Comparison of ENCODE assay signal across 33 cellular contexts in the genomic region with DNA sequence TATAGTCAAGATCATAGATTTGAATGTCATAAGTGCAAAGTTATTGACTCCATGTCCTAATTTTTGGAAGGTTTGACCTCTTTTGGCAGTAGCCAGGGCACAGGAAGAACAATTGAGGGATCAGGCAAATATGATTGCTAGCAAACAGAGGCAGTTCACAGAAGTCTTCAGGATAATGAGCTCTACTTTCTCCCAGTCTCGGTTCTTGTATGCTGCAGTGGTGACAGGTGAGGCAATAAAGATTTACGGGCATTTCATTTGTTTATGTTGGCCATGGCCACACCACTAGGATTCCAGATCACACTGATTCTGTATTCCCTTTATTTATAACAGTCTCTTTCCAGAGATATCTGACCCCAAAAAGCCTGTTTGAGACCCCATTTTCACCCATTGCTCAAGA.
DNase-seq lines count a peak whose midpoint lies in the region; ATAC-seq and TF ChIP-seq lines count a peak whose summit lies in the region.
"Had no signal": no experiment of that assay in that cellular context is flagged by ENCODE, and none has a peak within 500 bp of the region (broad histone marks: within the 10 kb centered on the region; RNA-seq: fewer than 3 reads in every experiment).

No MANE protein-coding gene starts in this region.

- H3K27ac Mint-ChIP-seq in HFFc6, result peak overlapping the region; percentile 52
- H3K27ac Mint-ChIP-seq: activated naive CD4-positive, alpha-beta T cell treated with anti-CD3 and anti-CD28 coated beads, Interleukin-2, amount 50 U/mL, for 72 hours; stimulated activated naive B cell treated with anti-CD40 and anti-IgM and Interleukin-4, amounts not matched to agents 10 μg/mL and 1 μg/mL and 100 μg/mL, for 72 hours; T-helper 2 cell treated with Interferon-gamma antibody and Interleukin-4, amounts not matched to agents 5 μg/mL and 100 μg/mL, for 36 hours had no signal

- H3K4me1 ChIP-seq in PC-3 (ENCODE audit: insufficient read depth, low read length) (no peaks in the 10 kb centered on the region), right lobe of liver (no peaks in the 10 kb centered on the region)
- H3K4me1 ChIP-seq: Caco-2, upper lobe of right lung had no signal

- ATAC-seq in PC-3, result peak; percentile 61
- no peak for ATAC-seq in GM21423 (IDR thresholded peaks at IDR 0.05; ENCODE audit: unreplicated experiment)
- ATAC-seq in right lobe of liver, result no peak
- ATAC-seq: activated naive CD4-positive, alpha-beta T cell treated with anti-CD3 and anti-CD28 coated beads, Interleukin-2, amount 50 U/mL, for 72 hours; HCT116; heart right ventricle; stimulated activated naive B cell treated with anti-CD40 and anti-IgM and Interleukin-4, amounts not matched to agents 10 μg/mL and 1 μg/mL and 100 μg/mL, for 72 hours; upper lobe of right lung had no signal

- H3K79me2 ChIP-seq in PC-3 (ENCODE audit: low read length), result no peaks in the 10 kb centered on the region

- POLR2A ChIA-PET in PC-3 (lab: Charles Lee; ENCODE audit: unreplicated experiment), result interaction anchor here (0.5 kb wide), 1 partner anchor 166 kb away, joined by 8 read pairs; a partner anchor contains a TSS

- H4K20me1 ChIP-seq in PC-3 (ENCODE audit: low read length), result no peaks in the 10 kb centered on the region

- H3K9ac ChIP-seq in PC-3 (ENCODE audit: low read length), result no peak overlapping the region

- H3K9me2 ChIP-seq in PC-3 (replicated peaks; ENCODE audit: low read length), result no peaks in the 10 kb centered on the region

- no peak for TF ChIP-seq CTCF in HFFc6 (IDR thresholded peaks at IDR 0.05)
- TF ChIP-seq CTCF in PC-3 (conservative IDR thresholded peaks at IDR 0.05; ENCODE audit: low read depth, low read length), result no peak
- TF ChIP-seq CTCF in fibroblast of mammary gland (conservative IDR thresholded peaks at IDR 0.05; ENCODE audit: control insufficient read depth, insufficient read depth, low read depth, low read length), result no peak
- TF ChIP-seq CTCF in right lobe of liver (IDR thresholded peaks at IDR 0.05), result no peak

- no peaks in the 10 kb centered on the region for H3K27me3 Mint-ChIP-seq in HFFc6 (ENCODE audit: insufficient read depth)
- H3K27me3 Mint-ChIP-seq: naive B cell; stimulated activated naive B cell treated with anti-CD40 and anti-IgM and Interleukin-4, amounts not matched to agents 10 μg/mL and 1 μg/mL and 100 μg/mL, for 72 hours had no signal

- no TSS peak for BruUV-seq in PC-3 (replicated peaks; lab: Mats Ljungman, UMichigan)

- TF ChIP-seq POLR2A in right lobe of liver (IDR thresholded peaks at IDR 0.05), result no peak

- DNase-seq in HFFc6 (no peak), PC-3 (peak; percentile 8), fibroblast of mammary gland (ENCODE audit: low read depth) (peak; percentile 49), renal cortical epithelial cell (ENCODE audit: low read depth) (peak; percentile 17), COLO829 (ENCODE audit: low spot score) (no peak), right lobe of liver (no peak)
- DNase-seq in activated CD8-positive, alpha-beta memory T cell treated with anti-CD3 and anti-CD28 coated beads, Interleukin-2, amount 50 U/mL, for 4 hours, result no peak
- DNase-seq: activated CD4-positive, alpha-beta T cell treated with anti-CD3 and anti-CD28 coated beads for 48 hours; activated effector memory CD4-positive, alpha-beta T cell treated with Interleukin-2 at 50 U/mL for 16 hours; Caco-2; DMS79; effector CD8-positive, alpha-beta T cell; foreskin melanocyte; GDM1; heart right ventricle; MV-4-11; naive B cell; NCI-H146; NCI-H2107; NCI-H446; NCI-H748 treated with DMSO at 0.1 percent for 48 hours; Peyer's patch; SHP77; stimulated activated naive B cell treated with anti-CD40 and anti-IgM and Interleukin-4, amounts not matched to agents 10 μg/mL and 1 μg/mL and 100 μg/mL, for 72 hours; substantia nigra; upper lobe of right lung had no signal

- H3K27ac ChIP-seq in PC-3 (ENCODE audit: low read length), result no peak overlapping the region
- no peak overlapping the region for H3K27ac ChIP-seq in right lobe of liver
- H3K27ac ChIP-seq: C4-2B, heart right ventricle, neutrophil, Peyer's patch, upper lobe of right lung had no signal

- H3K4me3 ChIP-seq in PC-3 (ENCODE audit: low read length), result no peak overlapping the region
- H3K4me3 ChIP-seq in fibroblast of mammary gland (ENCODE audit: control insufficient read depth, low read depth, low read length), result no peak overlapping the region
- no peak overlapping the region for H3K4me3 ChIP-seq in right lobe of liver
- H3K4me3 ChIP-seq: heart right ventricle, Peyer's patch, upper lobe of right lung had no signal

- no peaks in the 10 kb centered on the region for H3F3A ChIP-seq in PC-3 (ENCODE audit: low read length, unreplicated experiment)

- CTCF ChIA-PET in PC-3 (lab: Charles Lee), result interaction anchor here (0.7 kb wide), 1 partner anchor 258 kb away, joined by 3 read pairs; no protein-coding TSS in a partner anchor

- no peaks in the 10 kb centered on the region for H3K9me3 Mint-ChIP-seq in HFFc6
- H3K9me3 Mint-ChIP-seq: activated naive CD4-positive, alpha-beta T cell treated with anti-CD3 and anti-CD28 coated beads, Interleukin-2, amount 50 U/mL, for 72 hours; stimulated activated naive B cell treated with anti-CD40 and anti-IgM and Interleukin-4, amounts not matched to agents 10 μg/mL and 1 μg/mL and 100 μg/mL, for 72 hours; T-helper 2 cell treated with Interferon-gamma antibody and Interleukin-4, amounts not matched to agents 5 μg/mL and 100 μg/mL, for 36 hours had no signal

- WGBS in right lobe of liver (ENCODE audit: insufficient coverage, low coverage, low lambda C conversion rate, missing lambda C conversion rate), result 69% methylated on average over 2 of the region's 2 CpGs

- H3K9me3 ChIP-seq in PC-3 (ENCODE audit: low read length), result no peaks in the 10 kb centered on the region
- H3K9me3 ChIP-seq in right lobe of liver, result no peaks in the 10 kb centered on the region
- H3K9me3 ChIP-seq: Caco-2, neutrophil, Peyer's patch, upper lobe of right lung had no signal

- H3K4me3 Mint-ChIP-seq in HFFc6, result no peak overlapping the region
- H3K4me3 Mint-ChIP-seq: mesothelial cell of epicardium; naive B cell; stimulated activated naive B cell treated with anti-CD40 and anti-IgM and Interleukin-4, amounts not matched to agents 10 μg/mL and 1 μg/mL and 100 μg/mL, for 72 hours; T-helper 2 cell treated with Interferon-gamma antibody and Interleukin-4, amounts not matched to agents 5 μg/mL and 100 μg/mL, for 36 hours had no signal

- no peak overlapping the region for H2AFZ ChIP-seq in PC-3 (ENCODE audit: low read length)

- intact Hi-C loops in PC-3 (cut with micrococcal nuclease), result no loop called here
- intact Hi-C loops in right lobe of liver (cut with DNase I), result no loop called here

- peaks cover 16% of the 10 kb centered on the region; the same call in 1 of the 2 replicates for H3K36me3 ChIP-seq in PC-3 (ENCODE audit: low read depth, low read length)
- H3K36me3 ChIP-seq in right lobe of liver, result peaks cover 0 to 26% (median 0%) of the 10 kb centered on the region in 4 donors

- peaks cover 43% of the 10 kb centered on the region for H3K36me3 Mint-ChIP-seq in HFFc6 (ENCODE audit: low read depth)

- H3K4me2 ChIP-seq in PC-3 (ENCODE audit: low read length), result no peak overlapping the region

- peaks cover 49% of the 10 kb centered on the region for H3K4me1 Mint-ChIP-seq in HFFc6 (ENCODE audit: low read depth)

- no peaks in the 10 kb centered on the region for H3K27me3 ChIP-seq in PC-3 (ENCODE audit: low read length)
- no peaks in the 10 kb centered on the region for H3K27me3 ChIP-seq in right lobe of liver
- H3K27me3 ChIP-seq: heart right ventricle, neutrophil, Peyer's patch, upper lobe of right lung had no signal

Comparison
In these comparisons a context has a peak if more than half of its experiments do, and no peak if none do; other contexts are left out.
1. DNase-seq: peak in PC-3 (single experiment), fibroblast of mammary gland (single experiment) and renal cortical epithelial cell (single experiment); none in HFFc6 (single experiment), COLO829 (single experiment), right lobe of liver (0 of 3) and activated CD8-positive, alpha-beta memory T cell treated with anti-CD3 and anti-CD28 coated beads, Interleukin-2, amount 50 U/mL, for 4 hours (single experiment).